Comparison of ENCODE assay signal across 9 cellular contexts in the genomic region with DNA sequence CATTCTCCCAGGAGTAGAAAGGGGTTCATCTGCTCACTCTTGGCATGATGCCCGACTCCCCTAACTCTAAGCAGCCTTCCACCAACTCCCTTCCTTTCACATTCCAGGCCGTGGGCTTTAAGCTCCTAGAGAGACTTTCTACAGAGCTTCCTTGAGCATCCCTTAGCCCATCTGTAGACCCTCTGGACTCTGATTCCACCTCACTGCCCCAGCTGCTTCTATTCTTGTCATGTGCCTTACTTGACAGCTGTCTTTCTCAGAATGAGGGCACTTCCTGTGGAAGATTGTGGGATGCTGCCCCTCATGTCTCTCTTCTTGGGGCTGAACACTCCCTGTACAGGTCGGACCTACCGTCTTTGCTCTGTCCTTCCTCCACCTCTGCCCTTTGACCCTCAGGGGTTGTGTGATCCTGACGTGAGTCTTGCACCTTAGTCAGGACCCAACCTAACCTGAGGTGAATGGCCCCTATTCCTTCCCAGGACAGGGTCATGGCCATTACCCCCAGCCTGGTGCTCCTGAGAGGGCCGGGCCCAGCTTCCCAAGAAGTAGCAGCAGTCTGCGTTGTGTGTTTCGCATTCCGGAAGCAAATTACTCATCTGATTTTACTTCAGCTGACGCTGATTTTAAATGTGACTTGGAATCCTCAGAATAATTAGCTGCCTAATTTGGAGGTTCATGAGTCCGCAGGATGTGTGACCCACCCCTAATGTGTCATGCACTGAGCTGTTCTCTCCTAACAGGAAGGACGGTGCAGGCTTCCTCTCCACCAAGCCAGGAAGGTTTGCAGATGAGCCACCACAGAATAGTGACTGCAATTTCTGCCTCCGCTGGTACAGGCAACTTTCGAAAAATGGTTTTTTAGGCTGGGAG. TPM values are rescaled to one million over a fixed set of nuclear protein-coding genes. Genes with fewer than 3 reads are reported as not detected.
A peak's percentile ranks its signal among the peaks of the same experiment; 100 is the strongest.
DNase-seq lines count a peak whose midpoint lies in the region; ATAC-seq, FAIRE-seq and TF ChIP-seq lines count a peak whose summit lies in the region.
"Had no signal": no experiment of that assay in that cellular context is flagged by ENCODE, and none has a peak within 500 bp of the region (broad histone marks: within the 10 kb centered on the region; RNA-seq: fewer than 3 reads in every experiment).

No MANE protein-coding gene starts in this region.

- H3K14ac ChIP-seq in H9 (ENCODE audit: insufficient read depth, low read length): no peak overlapping the region; the same call in 1 of the 2 replicates

- no peak overlapping the region for H2BK15ac ChIP-seq in H9 (ENCODE audit: low read depth, low read length)

- no peak overlapping the region for H3K9ac ChIP-seq in H9 (ENCODE audit: extremely low read depth, insufficient read length, low read length)

- H3K56ac ChIP-seq in H9 (ENCODE audit: insufficient read length, low read depth, low read length): no peak overlapping the region

- H3K4me3 Mint-ChIP-seq in H9: peak overlapping the region in 1 of 2 experiments; percentile 91; a peak in 1 of 5 replicates
- peak overlapping the region; percentile 94 for H3K4me3 Mint-ChIP-seq in activated B cell treated with CpG ODN at 0.5 μM for 24 hours

- CTCF ChIA-PET in activated B cell treated with CpG ODN at 0.5 μM for 24 hours (lab: Charles Lee): interaction anchor here (0.7 to 1.8 kb wide), 5 partner anchors 12 to 42 kb away, joined by 3 to 5 read pairs (median 3); no protein-coding TSS in a partner anchor

- H3K79me1 ChIP-seq in H9 (ENCODE audit: insufficient read depth, low read depth, low read length, poor library complexity, severe bottlenecking): no peaks in the 10 kb centered on the region

- DNase-seq in H9: peak; percentile 27
- DNase-seq in activated B cell treated with CpG ODN at 0.5 μM for 24 hours: no peak
- DNase-seq in effector CD4-positive, alpha-beta T cell: peak; percentile 51
- DNase-seq in small intestine: peak; percentile 51
- DNase-seq in NCI-H2107 treated with DMSO at 0.1 percent for 48 hours (lab: John Stamatoyannopoulos, UW; ENCODE audit: unreplicated experiment): no peak
- no peak for DNase-seq in NCI-H187 (lab: John Stamatoyannopoulos, UW)

- H2BK20ac ChIP-seq in H9 (ENCODE audit: low read depth, low read length, poor library complexity, severe bottlenecking): no peak overlapping the region

- H3K4me2 ChIP-seq in H9 (ENCODE audit: insufficient read depth, insufficient read length, low read length): no peak overlapping the region

- H3K4me1 ChIP-seq in H9 (ENCODE audit: insufficient read depth, low read length) (no peaks in the 10 kb centered on the region; the same call in 1 of the 2 replicates), small intestine (ENCODE audit: control insufficient read depth in 2 of 2, insufficient read depth in 1 of 2, low read depth in 1 of 2, low read length in 1 of 2) (peaks cover 10 to 16% of the 10 kb centered on the region in 2 donors)

- no peak for FAIRE-seq in small intestine (lab: Jason Lieb, UNC)

- H4K5ac ChIP-seq in H9 (ENCODE audit: insufficient read length, low read depth, low read length): no peak overlapping the region

- H3K27me3 ChIP-seq in H9 (ENCODE audit: insufficient read depth, low read length): no peaks in the 10 kb centered on the region
- no peaks in the 10 kb centered on the region for H3K27me3 ChIP-seq in small intestine (ENCODE audit: control insufficient read depth in 2 of 2, insufficient read depth in 2 of 2, low read length in 2 of 2)

- H3K9me3 ChIP-seq in H9 (ENCODE audit: control insufficient read depth, low read depth, low read length) (no peaks in the 10 kb centered on the region), small intestine (ENCODE audit: control insufficient read depth, low read depth) (no peaks in the 10 kb centered on the region)

- H3K36me3 Mint-ChIP-seq in H9 (ENCODE audit: insufficient read depth in 1 of 3, low read depth in 3 of 3): peaks cover 3 to 14% (median 9%) of the 10 kb centered on the region in 3 experiments; a peak in 6 of 7 replicates
- H3K36me3 Mint-ChIP-seq in activated B cell treated with CpG ODN at 0.5 μM for 24 hours (ENCODE audit: low read depth): peaks cover 2% of the 10 kb centered on the region

- no peak overlapping the region for H3T11ph ChIP-seq in H9 (ENCODE audit: low read length)

- H3K18ac ChIP-seq in H9 (ENCODE audit: insufficient read length, low read depth, low read length): no peak overlapping the region

- no CpG with 5 or more reads among the region's 14 CpGs for WGBS in H9 (ENCODE audit: extremely low coverage, insufficient read length, low lambda C conversion rate)
- 55 to 65% (median 58%) methylated on average over 14 of the region's 14 CpGs for WGBS in small intestine, 3 donors

- H4K91ac ChIP-seq in H9 (ENCODE audit: insufficient read length, low read depth, low read length): no peak overlapping the region

- H3K9me3 Mint-ChIP-seq in H9 (no peaks in the 10 kb centered on the region), activated B cell treated with CpG ODN at 0.5 μM for 24 hours (no peaks in the 10 kb centered on the region)

- TF ChIP-seq CTCF in H9 (conservative IDR thresholded peaks at IDR 0.05) (no peak), activated B cell treated with CpG ODN at 0.5 μM for 24 hours (IDR thresholded peaks at IDR 0.05) (no peak)

- H4K20me1 ChIP-seq in H9 (ENCODE audit: control insufficient read depth, insufficient read depth, insufficient read length): no peaks in the 10 kb centered on the region

- peak overlapping the region in 1 of 2 donors; percentile 3 for H3K4me3 ChIP-seq in small intestine (ENCODE audit: low read depth in 1 of 2, low read length in 2 of 2)

- no peak overlapping the region for H2BK120ac ChIP-seq in H9 (ENCODE audit: low read depth, low read length, poor library complexity, severe bottlenecking)

- no peak overlapping the region for H3K27ac Mint-ChIP-seq in H9
- H3K27ac Mint-ChIP-seq in activated B cell treated with CpG ODN at 0.5 μM for 24 hours: peak overlapping the region; percentile 85

- H2AFZ ChIP-seq in H9 (ENCODE audit: low read length): no peak overlapping the region

- no peak overlapping the region for H3K23ac ChIP-seq in H9 (ENCODE audit: insufficient read length, low read depth, low read length)

- no peak for ATAC-seq in activated B cell treated with CpG ODN at 0.5 μM for 24 hours (ENCODE audit: low read depth)
- no peak for ATAC-seq in HG02885 (IDR thresholded peaks at IDR 0.05; ENCODE audit: poor library complexity, unreplicated experiment)
- ATAC-seq in HG03571 (IDR thresholded peaks at IDR 0.05; ENCODE audit: unreplicated experiment): no peak

- no peak overlapping the region for H3K4ac ChIP-seq in H9 (ENCODE audit: low read depth, low read length)

- H2BK5ac ChIP-seq in H9 (ENCODE audit: insufficient read length, low read length): no peak overlapping the region

- H2AK5ac ChIP-seq in H9 (ENCODE audit: insufficient read length, low read length): no peak overlapping the region

- H3K36me3 ChIP-seq in small intestine (ENCODE audit: control insufficient read depth in 2 of 2, insufficient read depth in 2 of 2, low read length in 2 of 2): no peaks in the 10 kb centered on the region

- H3K79me2 ChIP-seq in H9 (ENCODE audit: insufficient read depth, low read length): no peaks in the 10 kb centered on the region

- no peak overlapping the region for H3K27ac ChIP-seq in H9 (ENCODE audit: insufficient read length, low read depth, low read length)
- H3K27ac ChIP-seq in small intestine (ENCODE audit: low read depth in 1 of 2, low read length in 1 of 2): peak overlapping the region; percentile 47 to 58

- intact Hi-C loops in activated B cell treated with CpG ODN at 0.5 μM for 24 hours (cut with micrococcal nuclease): loop anchor here (1.0 kb wide), 1 partner anchor 196 kb away; no protein-coding TSS in a partner anchor

- H2BK12ac ChIP-seq in H9 (ENCODE audit: insufficient read length, low read depth, low read length): no peak overlapping the region

- POLR2A ChIA-PET in activated B cell treated with CpG ODN at 0.5 μM for 24 hours (lab: Charles Lee): interaction anchor here (1.0 to 6.0 kb wide), 3 partner anchors 22 to 155 kb away, joined by 3 to 76 read pairs (median 8); no protein-coding TSS in a partner anchor

- no peak overlapping the region for H4K8ac ChIP-seq in H9 (replicated peaks; ENCODE audit: insufficient read length, low read depth, low read length)

- H3K4me1 Mint-ChIP-seq in H9 (peaks cover 21 to 30% of the 10 kb centered on the region in 2 experiments), activated B cell treated with CpG ODN at 0.5 μM for 24 hours (peaks cover 76% of the 10 kb centered on the region)

- H3K23me2 ChIP-seq in H9 (ENCODE audit: insufficient read length, low read depth, low read length, poor library complexity, severe bottlenecking): peaks cover 10% of the 10 kb centered on the region

- H3K27me3 Mint-ChIP-seq in H9 (ENCODE audit: low read depth): no peaks in the 10 kb centered on the region; the same call in 1 of the 2 replicates
- H3K27me3 Mint-ChIP-seq in activated B cell treated with CpG ODN at 0.5 μM for 24 hours: no peaks in the 10 kb centered on the region

RNA-seq across cellular contexts. Expression of a gene that starts 2.7 kb away (rescaled TPM):
- total RNA-seq in H9 (2021): 9.8 and 11.0 TPM in 2 replicates
- 23.8 and 24.4 TPM in 2 replicates for total RNA-seq in activated B cell treated with CpG ODN at 0.5 μM for 24 hours
- polyA plus RNA-seq in small intestine: 10 to 100 TPM in 2 of 3 donors, 1 to 10 TPM in 1; 8.4 to 45.2 (median 20.3) TPM

RNA-seq across cellular contexts. Expression of a gene that starts 30.7 kb away (rescaled TPM):
- total RNA-seq in H9 (2021) (18.0 and 26.3 TPM in 2 replicates), activated B cell treated with CpG ODN at 0.5 μM for 24 hours (5.2 and 5.8 TPM in 2 replicates)
- polyA plus RNA-seq in small intestine: 1 to 10 TPM in 2 of 3 donors, under 1 TPM in 1; 0.43 to 2.5 (median 1.1) TPM

RNA-seq across cellular contexts. Expression of a gene that starts 47.4 kb away (rescaled TPM):
- total RNA-seq in H9 (2021): not detected in 2 replicates
- not detected in 2 replicates for total RNA-seq in activated B cell treated with CpG ODN at 0.5 μM for 24 hours
- not detected for polyA plus RNA-seq in small intestine
- total RNA-seq: skeletal muscle tissue had no signal

Comparison
In these comparisons a context has a peak if more than half of its experiments do, and no peak if none do; other contexts are left out.
1. DNase-seq: peak in H9 (single experiment), effector CD4-positive, alpha-beta T cell (single experiment) and small intestine (single experiment); none in activated B cell treated with CpG ODN at 0.5 μM for 24 hours (single experiment), NCI-H2107 treated with DMSO at 0.1 percent for 48 hours (single experiment) and NCI-H187 (0 of 2).